In the genomic region with DNA sequence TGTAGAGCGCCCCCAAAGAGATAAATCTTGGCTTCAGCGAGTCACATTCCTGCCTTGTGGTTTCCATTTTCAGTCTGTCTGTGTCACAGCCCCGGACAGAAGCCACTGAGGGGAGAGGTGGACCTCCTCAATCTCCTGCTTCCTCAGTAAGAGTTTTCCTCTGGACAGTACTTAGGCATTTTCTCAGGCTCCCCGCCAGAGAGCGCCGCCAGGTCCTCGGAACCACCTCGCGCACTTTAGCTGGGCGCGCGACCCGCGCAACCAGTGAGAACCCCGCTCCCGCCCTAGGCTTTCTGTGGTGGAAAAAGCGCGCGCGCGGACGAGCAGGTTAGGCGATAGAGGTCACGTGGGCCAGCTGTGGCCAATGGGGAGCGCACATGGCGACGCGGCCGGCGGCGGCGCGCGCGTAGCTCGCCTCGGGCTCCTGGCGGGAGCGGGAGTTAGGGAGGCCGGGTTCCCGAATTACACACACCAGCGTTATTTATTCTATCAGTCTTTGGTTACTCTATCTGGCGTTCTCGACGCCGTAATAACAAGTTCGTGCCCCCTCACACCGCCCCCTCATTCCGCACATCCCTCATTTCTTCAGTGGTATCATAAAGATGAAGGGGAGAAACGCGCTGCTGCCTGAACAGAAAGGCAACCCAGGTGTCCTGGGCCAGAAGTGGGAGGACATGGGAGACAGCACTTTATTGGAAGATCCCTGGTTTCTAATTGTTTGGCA, we compare ENCODE assay signal across 8 cellular contexts. TPM values are rescaled to one million over a fixed set of nuclear protein-coding genes. Genes with fewer than 3 reads are reported as not detected.
DNase-seq lines count a peak whose midpoint lies in the region; ATAC-seq and TF ChIP-seq lines count a peak whose summit lies in the region.

No MANE protein-coding gene starts in this region.

- peak overlapping the region; percentile 79 to 94 (median 88) for H3K27ac Mint-ChIP-seq in CD14-positive monocyte
- H3K27ac Mint-ChIP-seq in activated CD4-positive, alpha-beta T cell treated with anti-CD3 and anti-CD28 coated beads, Interleukin-2, amount 10 ng/mL, durations not matched to agents 24 days and 14 days: peak overlapping the region; percentile 87

- intact Hi-C loops in CD14-positive monocyte (cut with micrococcal nuclease): loop anchor here in 1 of 2 donors (5.0 kb wide), 1 partner anchor 69 kb away; no protein-coding TSS in a partner anchor
- intact Hi-C loops in activated CD4-positive, alpha-beta T cell treated with anti-CD3 and anti-CD28 coated beads, Interleukin-2, amount 10 ng/mL, durations not matched to agents 24 days and 14 days (cut with micrococcal nuclease): loop anchor here (1.0 to 2.0 kb wide), 6 partner anchors 18 to 336 kb away; a partner anchor contains a TSS

- no peaks in the 10 kb centered on the region for H3K9me3 Mint-ChIP-seq in CD14-positive monocyte
- H3K9me3 Mint-ChIP-seq in activated CD4-positive, alpha-beta T cell treated with anti-CD3 and anti-CD28 coated beads, Interleukin-2, amount 10 ng/mL, durations not matched to agents 24 days and 14 days: no peaks in the 10 kb centered on the region

- peak; percentile 79 for TF ChIP-seq CTCF in CD14-positive monocyte (IDR thresholded peaks at IDR 0.05)

- H3K4me3 Mint-ChIP-seq in CD14-positive monocyte: peak overlapping the region; percentile 84 to 94
- H3K4me3 Mint-ChIP-seq in activated CD4-positive, alpha-beta T cell treated with anti-CD3 and anti-CD28 coated beads, Interleukin-2, amount 10 ng/mL, durations not matched to agents 24 days and 14 days: peak overlapping the region; percentile 88

- ATAC-seq in GM19328 (IDR thresholded peaks at IDR 0.05; ENCODE audit: unreplicated experiment): peak; percentile 87
- peak; percentile 84 for ATAC-seq in HG03469 (IDR thresholded peaks at IDR 0.05; ENCODE audit: unreplicated experiment)
- peak; percentile 98 for ATAC-seq in left lobe of liver

- H3K36me3 Mint-ChIP-seq in CD14-positive monocyte: no peaks in the 10 kb centered on the region
- no peaks in the 10 kb centered on the region for H3K36me3 Mint-ChIP-seq in activated CD4-positive, alpha-beta T cell treated with anti-CD3 and anti-CD28 coated beads, Interleukin-2, amount 10 ng/mL, durations not matched to agents 24 days and 14 days (ENCODE audit: low read depth)

- H3K27me3 Mint-ChIP-seq in CD14-positive monocyte (ENCODE audit: low read depth in 3 of 3): peaks cover 0 to 4% (median 2%) of the 10 kb centered on the region in 3 donors
- peaks cover 5% of the 10 kb centered on the region for H3K27me3 Mint-ChIP-seq in activated CD4-positive, alpha-beta T cell treated with anti-CD3 and anti-CD28 coated beads, Interleukin-2, amount 10 ng/mL, durations not matched to agents 24 days and 14 days

- peaks cover 34% of the 10 kb centered on the region for H3K4me1 Mint-ChIP-seq in CD14-positive monocyte
- H3K4me1 Mint-ChIP-seq in activated CD4-positive, alpha-beta T cell treated with anti-CD3 and anti-CD28 coated beads, Interleukin-2, amount 10 ng/mL, durations not matched to agents 24 days and 14 days: peaks cover 15% of the 10 kb centered on the region

- peak; percentile 99 for DNase-seq in CD14-positive monocyte (ENCODE audit: low spot score)
- DNase-seq in NCI-H526 (lab: John Stamatoyannopoulos, UW): peak; percentile 97 to 99
- DNase-seq in activated CD4-positive, alpha-beta T cell treated with anti-CD3 and anti-CD28 coated beads, Interleukin-2, amount 10 ng/mL, durations not matched to agents 24 days and 14 days: peak; percentile 99
- DNase-seq in cortex of kidney (lab: John Stamatoyannopoulos, UW): peak; percentile 77
- peak; percentile 99 for DNase-seq in left lobe of liver (ENCODE audit: low spot score)
- DNase-seq in stimulated activated CD4-positive, alpha-beta T cell treated with anti-CD3 and anti-CD28 coated beads, Interleukin-2, amount 100 ng/mL, for 24 hours: peak; percentile 98

RNA-seq across cellular contexts. Expression of a gene that starts 19.4 kb away (rescaled TPM):
- under 1 TPM; 0.24 to 0.31 TPM for polyA plus RNA-seq in CD14-positive monocyte
- total RNA-seq in activated CD4-positive, alpha-beta T cell treated with anti-CD3 and anti-CD28 coated beads, Interleukin-2, amount 10 ng/mL, durations not matched to agents 24 days and 14 days: 0.09 and 0.30 TPM in 2 replicates
- total RNA-seq in left lobe of liver: 0.10 TPM

RNA-seq across cellular contexts. Expression of a gene that starts 19.5 kb away (rescaled TPM):
- polyA plus RNA-seq in CD14-positive monocyte: 10 to 100 TPM; 73.9 to 79.7 TPM
- 62.2 and 62.4 TPM in 2 replicates for total RNA-seq in activated CD4-positive, alpha-beta T cell treated with anti-CD3 and anti-CD28 coated beads, Interleukin-2, amount 10 ng/mL, durations not matched to agents 24 days and 14 days
- 28.5 TPM for total RNA-seq in left lobe of liver

RNA-seq across cellular contexts. Expression of a gene that starts 35.8 kb away (rescaled TPM):
- polyA plus RNA-seq in CD14-positive monocyte: 1 to 10 TPM in 1 of 2 donors, under 1 TPM in 1; 0.10 to 2.2 TPM
- total RNA-seq in activated CD4-positive, alpha-beta T cell treated with anti-CD3 and anti-CD28 coated beads, Interleukin-2, amount 10 ng/mL, durations not matched to agents 24 days and 14 days: 0.54 and 0.57 TPM in 2 replicates
- 0.13 TPM for total RNA-seq in left lobe of liver

Comparison
In these comparisons a context has a peak if more than half of its experiments do, and no peak if none do; other contexts are left out.
1. Peak in every context shown above with its lines: DNase-seq and ATAC-seq.